ENCODE assay signal across 13 cellular contexts in genomic region chr17:81339180-81339501, GRCh38. TPM values are rescaled to one million over a fixed set of nuclear protein-coding genes. Genes with fewer than 3 reads are reported as not detected.
DNase-seq lines count a peak whose midpoint lies in the region; ATAC-seq and TF ChIP-seq lines count a peak whose summit lies in the region.
"Had no signal": no experiment of that assay in that cellular context is flagged by ENCODE, and none has a peak within 500 bp of the region (broad histone marks: within the 10 kb centered on the region; RNA-seq: fewer than 3 reads in every experiment).

No MANE protein-coding gene starts in this region.

- BruUV-seq in MCF 10A (replicated peaks; lab: Mats Ljungman, UMichigan) = no TSS peak
- no TSS peak for BruUV-seq in mammary epithelial cell (replicated peaks; lab: Mats Ljungman, UMichigan)

- no peak for TF ChIP-seq CTCF in MCF 10A (IDR thresholded peaks at IDR 0.05; ENCODE audit: unreplicated experiment)
- TF ChIP-seq CTCF in mammary epithelial cell (conservative IDR thresholded peaks at IDR 0.05 in 1 of 2, IDR thresholded peaks at IDR 0.05 in 1 of 2; ENCODE audit: extremely low read depth in 1 of 2, insufficient read depth in 1 of 2, low read depth in 1 of 2, low read length in 2 of 2) = no peak
- TF ChIP-seq CTCF in body of pancreas (IDR thresholded peaks at IDR 0.05) = no peak
- TF ChIP-seq CTCF in tibial nerve (IDR thresholded peaks at IDR 0.05) = no peak
- no peak for TF ChIP-seq CTCF in dorsolateral prefrontal cortex (IDR thresholded peaks at IDR 0.05 in 54 of 56, conservative IDR thresholded peaks at IDR 0.05 in 2 of 56; ENCODE audit: low read depth in 1 of 56, partially characterized antibody in 56 of 56)

- POLR2A ChIA-PET in MCF 10A (lab: Yijun Ruan, JAX) = interaction anchor here (0.6 kb wide), 1 partner anchor 170 kb away, joined by 3 read pairs; no protein-coding TSS in a partner anchor

- peaks cover 49% of the 10 kb centered on the region for H3K79me2 ChIP-seq in mammary epithelial cell (ENCODE audit: insufficient read depth, low read length)
- H3K79me2 ChIP-seq in mesendoderm (ENCODE audit: control insufficient read depth, insufficient read depth, low read length) = peaks cover 12% of the 10 kb centered on the region

- intact Hi-C loops in MCF 10A (cut with micrococcal nuclease) = no loop called here
- intact Hi-C loops in mammary epithelial cell (cut with micrococcal nuclease) = no loop called here
- intact Hi-C loops in body of pancreas (cut with DNase I) = no loop called here
- intact Hi-C loops in dorsolateral prefrontal cortex (cut with DNase I) = loop anchor here in 1 of 2 donors (5.0 kb wide), 1 partner anchor 42 kb away; the partner anchor contains the start of gene SLC38A10

- H3K9me3 ChIP-seq in mammary epithelial cell (replicated peaks; ENCODE audit: insufficient read depth, low read length) (no peaks in the 10 kb centered on the region), body of pancreas (no peaks in the 10 kb centered on the region), tibial nerve (no peaks in the 10 kb centered on the region)

- no peak for DNase-seq in MCF 10A (ENCODE audit: unreplicated experiment)
- DNase-seq in mammary epithelial cell = no peak
- DNase-seq in body of pancreas = no peak
- peak; percentile 29 for DNase-seq in mesendoderm
- no peak for DNase-seq in tibial nerve (ENCODE audit: low spot score in 2 of 2)
- DNase-seq in dorsolateral prefrontal cortex = no peak
- DNase-seq: effector memory CD8-positive, alpha-beta T cell; KG1; midbrain; NCI-H187 had no signal

- dilution Hi-C loops in mammary epithelial cell (cut with HindIII; ENCODE audit: low sequenced_read_pairs) = no loop called here

- CTCF ChIA-PET in MCF 10A (lab: Yijun Ruan, JAX) = no interaction called here
- CTCF ChIA-PET in mammary epithelial cell (lab: Charles Lee; ENCODE audit: low non-redundant PET) = no interaction called here

- 60% methylated on average over 4 of the region's 4 CpGs for WGBS in mammary epithelial cell (ENCODE audit: low coverage, missing lambda C conversion rate)
- WGBS in body of pancreas, 2 donors = 62 to 65% methylated on average over 4 of the region's 4 CpGs
- WGBS in mesendoderm (ENCODE audit: extremely low coverage, insufficient coverage, low lambda C conversion rate) = no CpG with 5 or more reads among the region's 4 CpGs
- WGBS in tibial nerve, 2 donors = 45 to 52% methylated on average over 4 of the region's 4 CpGs

- in situ Hi-C loops in mammary epithelial cell (cut with MboI; ENCODE audit: low sequenced_read_pairs in 2 of 2) = no loop called here

- peaks cover 19% of the 10 kb centered on the region for H3K36me3 Mint-ChIP-seq in MCF 10A (ENCODE audit: insufficient read depth, unreplicated experiment)

- H3K9ac ChIP-seq in mammary epithelial cell (ENCODE audit: insufficient read depth, low read length) (no peak overlapping the region), mesendoderm (ENCODE audit: low read length) (peak overlapping the region; percentile 39)

- no peak overlapping the region for H2BK120ac ChIP-seq in mesendoderm (ENCODE audit: low read depth, low read length)

- no peaks in the 10 kb centered on the region for H3K9me3 Mint-ChIP-seq in MCF 10A (ENCODE audit: unreplicated experiment)
- H3K9me3 Mint-ChIP-seq: effector memory CD8-positive, alpha-beta T cell had no signal

- H2AK5ac ChIP-seq in mesendoderm (ENCODE audit: low read length) = no peak overlapping the region

- no peak overlapping the region for H2BK5ac ChIP-seq in mesendoderm (ENCODE audit: low read length)

- no peaks in the 10 kb centered on the region for H3K27me3 ChIP-seq in mammary epithelial cell (ENCODE audit: insufficient read depth, low read length)
- H3K27me3 ChIP-seq in body of pancreas = no peaks in the 10 kb centered on the region
- no peaks in the 10 kb centered on the region for H3K27me3 ChIP-seq in mesendoderm (ENCODE audit: insufficient read depth, low read length, poor library complexity)
- no peaks in the 10 kb centered on the region for H3K27me3 ChIP-seq in tibial nerve
- peaks cover 0 to 36% (median 6%) of the 10 kb centered on the region in 45 donors for H3K27me3 ChIP-seq in dorsolateral prefrontal cortex

- H3K56ac ChIP-seq in mesendoderm (ENCODE audit: low read length) = peak overlapping the region; percentile 76

- H3K4me3 Mint-ChIP-seq in MCF 10A (ENCODE audit: unreplicated experiment) = no peak overlapping the region
- H3K4me3 Mint-ChIP-seq: effector memory CD8-positive, alpha-beta T cell had no signal

- no peak for ATAC-seq in body of pancreas
- ATAC-seq in GM18505 (IDR thresholded peaks at IDR 0.05; ENCODE audit: unreplicated experiment) = no peak
- ATAC-seq in GM21529 (IDR thresholded peaks at IDR 0.05; ENCODE audit: unreplicated experiment) = no peak
- ATAC-seq: effector memory CD8-positive, alpha-beta T cell had no signal

- H3K27ac Mint-ChIP-seq in MCF 10A (ENCODE audit: low read depth, unreplicated experiment) = peak overlapping the region; percentile 57
- H3K27ac Mint-ChIP-seq: effector memory CD8-positive, alpha-beta T cell had no signal

- no peak overlapping the region for H3K27ac ChIP-seq in mammary epithelial cell (ENCODE audit: insufficient read depth, low read depth, low read length)
- peak overlapping the region; percentile 62 to 98 (median 97) for H3K27ac ChIP-seq in body of pancreas
- no peak overlapping the region for H3K27ac ChIP-seq in mesendoderm (ENCODE audit: low read depth, low read length)
- H3K27ac ChIP-seq in tibial nerve = peak overlapping the region in 3 of 4 donors; percentile 75 to 99 (median 98)
- H3K27ac ChIP-seq in dorsolateral prefrontal cortex = peak overlapping the region in 6 of 59 donors; percentile 9 to 48 (median 28)

- no peaks in the 10 kb centered on the region for H3K79me1 ChIP-seq in mesendoderm (ENCODE audit: low read length)

- H3K4me1 Mint-ChIP-seq in MCF 10A (ENCODE audit: insufficient read depth, unreplicated experiment) = peaks cover 11% of the 10 kb centered on the region

- no peak overlapping the region for H2BK15ac ChIP-seq in mesendoderm (replicated peaks; ENCODE audit: low read depth)

- no peak overlapping the region for H4K5ac ChIP-seq in mesendoderm (ENCODE audit: low read length)

- H3K4me1 ChIP-seq in mammary epithelial cell (ENCODE audit: insufficient read depth, low read length) = peaks cover 23% of the 10 kb centered on the region
- peaks cover 91% of the 10 kb centered on the region for H3K4me1 ChIP-seq in body of pancreas
- H3K4me1 ChIP-seq in mesendoderm (ENCODE audit: control insufficient read depth, low read depth, low read length) = peaks cover 14% of the 10 kb centered on the region
- peaks cover 0 to 80% (median 50%) of the 10 kb centered on the region in 4 donors for H3K4me1 ChIP-seq in tibial nerve

- no peak overlapping the region for H2AFZ ChIP-seq in mammary epithelial cell (ENCODE audit: low read depth, low read length)

- no peaks in the 10 kb centered on the region for H4K20me1 ChIP-seq in mammary epithelial cell (ENCODE audit: insufficient read depth, low read length)

- H3K27me3 Mint-ChIP-seq in MCF 10A (ENCODE audit: insufficient read depth, unreplicated experiment) = no peaks in the 10 kb centered on the region

- H3K18ac ChIP-seq in mesendoderm (ENCODE audit: low read length) = no peak overlapping the region

- H3K4me3 ChIP-seq in mammary epithelial cell (replicated peaks in 1 of 3; ENCODE audit: insufficient read depth in 1 of 3, low read depth in 2 of 3, low read length in 3 of 3) (no peak overlapping the region), body of pancreas (no peak overlapping the region), mesendoderm (ENCODE audit: low read length) (no peak overlapping the region), tibial nerve (no peak overlapping the region), dorsolateral prefrontal cortex (no peak overlapping the region)

- no peak overlapping the region for H3K23ac ChIP-seq in mesendoderm (ENCODE audit: low read length)

- TF ChIP-seq POLR2A in body of pancreas (IDR thresholded peaks at IDR 0.05) = no peak
- no peak for TF ChIP-seq POLR2A in tibial nerve (IDR thresholded peaks at IDR 0.05)
- TF ChIP-seq POLR2A in GM18505 (IDR thresholded peaks at IDR 0.05; ENCODE audit: borderline replicate concordance, extremely low read depth, insufficient read depth, insufficient read length) = no peak

- TF ChIP-seq EP300 in tibial nerve (IDR thresholded peaks at IDR 0.05) = no peak

- no peak overlapping the region for H3K4ac ChIP-seq in mesendoderm (ENCODE audit: low read depth, low read length)

- H3K36me3 ChIP-seq in mammary epithelial cell (ENCODE audit: insufficient read depth, low read length) (no peaks in the 10 kb centered on the region), body of pancreas (replicated peaks in 1 of 2; ENCODE audit: insufficient read depth in 1 of 2, low read depth in 2 of 2) (no peaks in the 10 kb centered on the region), mesendoderm (ENCODE audit: control insufficient read depth, insufficient read depth, low read length) (no peaks in the 10 kb centered on the region), tibial nerve (no peaks in the 10 kb centered on the region)

- H3K4me2 ChIP-seq in mammary epithelial cell (ENCODE audit: insufficient read depth, low read depth, low read length) (no peak overlapping the region), mesendoderm (ENCODE audit: low read length) (no peak overlapping the region)

- no peak overlapping the region for H4K8ac ChIP-seq in mesendoderm (ENCODE audit: low read depth, low read length)

RNA-seq across cellular contexts. Expression of gene SLC38A10, which starts 44.0 kb away (rescaled TPM):
- total RNA-seq in MCF 10A (2022) (98.2 and 108 TPM in 2 replicates), mammary epithelial cell (10 to 100 TPM; 36.5 to 71.7 TPM), body of pancreas (100 to 1,000 TPM; 102 to 203 TPM), tibial nerve (100 to 1,000 TPM in 2 of 4 donors, 10 to 100 TPM in 2; 80.0 to 149 (median 123) TPM), dorsolateral prefrontal cortex (10 to 100 TPM; 30.0 to 80.0 (median 48.8) TPM)
- polyA plus RNA-seq in mammary epithelial cell = 30.5 TPM
- polyA minus RNA-seq in mammary epithelial cell = 28.5 TPM
- 13.2 TPM for polyA plus RNA-seq in mesendoderm (2013, experiment 1 of 2)
- polyA plus RNA-seq in mesendoderm (2013, experiment 2 of 2) = 13.7 TPM

RNA-seq across cellular contexts. Expression of gene BAHCC1, which starts 56.1 kb away (rescaled TPM):
- total RNA-seq in MCF 10A (2022) (7.4 and 9.2 TPM in 2 replicates), mammary epithelial cell (1 to 10 TPM; 2.2 to 9.1 TPM), body of pancreas (10 to 100 TPM in 1 of 2 donors, 1 to 10 TPM in 1; 5.7 to 14.8 TPM), tibial nerve (10 to 100 TPM; 15.1 to 38.7 (median 27.4) TPM), dorsolateral prefrontal cortex (10 to 100 TPM; 25.1 to 66.1 (median 38.0) TPM)
- 1.6 TPM for polyA plus RNA-seq in mammary epithelial cell
- 0.67 TPM for polyA minus RNA-seq in mammary epithelial cell
- polyA plus RNA-seq in mesendoderm (2013, experiment 1 of 2) = 1.6 TPM
- 2.1 TPM for polyA plus RNA-seq in mesendoderm (2013, experiment 2 of 2)
- total RNA-seq: activated CD8-positive, alpha-beta memory T cell treated with anti-CD3 and anti-CD28 coated beads for 36 hours had no signal

Comparison
In these comparisons a context has a peak if more than half of its experiments do, and no peak if none do; other contexts are left out.
1. H3K27ac ChIP-seq: peak in body of pancreas (4 of 4) and tibial nerve (3 of 4); none in mammary epithelial cell (single experiment) and mesendoderm (single experiment).